ENCODE assay signal across 8 cellular contexts in the genomic region with DNA sequence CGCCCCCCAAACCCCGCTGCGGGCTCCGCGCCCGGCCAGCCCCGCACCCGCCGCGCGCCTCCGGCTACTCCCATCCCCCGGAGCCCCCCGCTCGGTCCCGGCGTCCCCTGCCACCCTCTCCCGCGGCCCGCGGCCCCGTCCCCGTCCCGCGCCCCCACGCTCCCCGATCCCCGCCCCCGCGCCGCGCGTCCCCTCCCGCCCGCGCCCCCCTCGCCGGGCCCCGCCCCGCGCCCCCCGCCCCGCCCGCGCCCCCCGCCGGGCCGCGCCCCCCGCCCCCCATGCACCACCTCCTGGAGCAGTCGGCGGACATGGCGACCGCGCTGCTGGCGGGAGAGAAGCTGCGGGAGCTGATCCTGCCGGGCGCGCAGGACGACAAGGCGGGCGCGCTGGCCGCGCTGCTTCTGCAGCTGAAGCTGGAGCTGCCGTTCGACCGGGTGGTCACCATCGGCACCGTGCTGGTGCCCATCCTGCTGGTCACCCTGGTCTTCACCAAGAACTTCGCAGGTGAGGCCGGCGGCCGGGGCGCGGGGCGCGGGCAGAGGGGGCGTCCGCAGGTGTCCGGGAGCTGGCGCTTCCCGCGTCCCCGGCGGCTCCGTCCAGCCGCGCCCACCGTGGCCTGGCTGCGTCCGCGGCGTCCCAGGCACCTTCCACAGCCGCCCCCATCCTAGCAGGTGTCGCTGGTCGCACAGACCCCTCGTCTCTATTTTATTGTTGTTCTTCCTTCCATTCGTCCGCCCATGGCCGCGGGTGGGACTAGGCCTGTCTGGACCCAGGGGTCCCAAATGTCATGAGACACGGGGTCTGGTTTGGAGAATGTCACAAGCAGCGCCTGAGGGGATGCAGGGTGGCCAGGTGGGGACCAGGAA. TPM values are rescaled to one million over a fixed set of nuclear protein-coding genes. Genes with fewer than 3 reads are reported as not detected.
A peak's percentile ranks its signal among the peaks of the same experiment; 100 is the strongest.
DNase-seq lines count a peak whose midpoint lies in the region; TF ChIP-seq lines count a peak whose summit lies in the region.

A gene with protein sequence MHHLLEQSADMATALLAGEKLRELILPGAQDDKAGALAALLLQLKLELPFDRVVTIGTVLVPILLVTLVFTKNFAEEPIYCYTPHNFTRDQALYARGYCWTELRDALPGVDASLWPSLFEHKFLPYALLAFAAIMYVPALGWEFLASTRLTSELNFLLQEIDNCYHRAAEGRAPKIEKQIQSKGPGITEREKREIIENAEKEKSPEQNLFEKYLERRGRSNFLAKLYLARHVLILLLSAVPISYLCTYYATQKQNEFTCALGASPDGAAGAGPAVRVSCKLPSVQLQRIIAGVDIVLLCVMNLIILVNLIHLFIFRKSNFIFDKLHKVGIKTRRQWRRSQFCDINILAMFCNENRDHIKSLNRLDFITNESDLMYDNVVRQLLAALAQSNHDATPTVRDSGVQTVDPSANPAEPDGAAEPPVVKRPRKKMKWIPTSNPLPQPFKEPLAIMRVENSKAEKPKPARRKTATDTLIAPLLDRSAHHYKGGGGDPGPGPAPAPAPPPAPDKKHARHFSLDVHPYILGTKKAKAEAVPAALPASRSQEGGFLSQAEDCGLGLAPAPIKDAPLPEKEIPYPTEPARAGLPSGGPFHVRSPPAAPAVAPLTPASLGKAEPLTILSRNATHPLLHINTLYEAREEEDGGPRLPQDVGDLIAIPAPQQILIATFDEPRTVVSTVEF (plus strand): TSS at position 279 of the 866 bp plus-strand sequence. CDS start 0 bp downstream, at position 279.

- H3K36me3 ChIP-seq in OCI-LY7 (ENCODE audit: insufficient read depth, low read length) (no peaks in the 10 kb centered on the region), esophagus squamous epithelium (no peaks in the 10 kb centered on the region), rectal smooth muscle tissue (ENCODE audit: control insufficient read depth, insufficient read depth, low read length) (no peaks in the 10 kb centered on the region)

- H3K4me3 ChIP-seq in OCI-LY7 (ENCODE audit: low read depth, low read length, poor library complexity, severe bottlenecking) (peak within 1 kb of the TSS; percentile 47), esophagus squamous epithelium (peak within 1 kb of the TSS; percentile 47 to 84 (median 57)), rectal smooth muscle tissue (ENCODE audit: low read length) (peak within 1 kb of the TSS; percentile 44)

- no TSS peak for BruUV-seq in OCI-LY7 (replicated peaks; lab: Mats Ljungman, UMichigan)

- no peaks in the 10 kb centered on the region for H3K79me2 ChIP-seq in OCI-LY7 (ENCODE audit: insufficient read depth, low read depth, low read length)

- H3K27me3 ChIP-seq in esophagus squamous epithelium (peaks cover 0 to 65% (median 2%) of the 10 kb centered on the region in 4 donors), rectal smooth muscle tissue (ENCODE audit: control insufficient read depth, insufficient read depth, low read length) (peaks cover 17% of the 10 kb centered on the region)

- no peaks in the 10 kb centered on the region for H3K9me2 ChIP-seq in OCI-LY7 (ENCODE audit: insufficient read depth, low read length)

- intact Hi-C loops in OCI-LY7 (cut with micrococcal nuclease; ENCODE audit: unreplicated experiment) (no loop called here), esophagus squamous epithelium (cut with DNase I) (no loop called here)

- H3K27ac ChIP-seq in OCI-LY7 (ENCODE audit: low read depth, low read length, poor library complexity, severe bottlenecking) (no peak within 1 kb of the TSS), esophagus squamous epithelium (peak within 1 kb of the TSS in 3 of 4 donors; percentile 30 to 54 (median 44)), rectal smooth muscle tissue (ENCODE audit: low read depth, low read length) (no peak within 1 kb of the TSS)

- DNase-seq in D341Med (ENCODE audit: low spot score) (peak; percentile 78), OCI-LY7 (ENCODE audit: low spot score) (no peak), esophagus squamous epithelium (lab: John Stamatoyannopoulos, UW) (no peak), superior temporal gyrus (ENCODE audit: extremely low spot score) (no peak), activated gamma-delta T cell (lab: John Stamatoyannopoulos, UW) (no peak), AG08395 (ENCODE audit: low spot score) (no peak), GM20000 (ENCODE audit: low spot score) (no peak)

- H2AFZ ChIP-seq in OCI-LY7 (ENCODE audit: low read length) = no peak within 1 kb of the TSS

- WGBS in esophagus squamous epithelium, 2 donors = 0 to 20% methylated on average over 2 to 18 of the region's 105 CpGs

- CTCF ChIA-PET in OCI-LY7 (lab: Charles Lee; ENCODE audit: unreplicated experiment) = no interaction called here

- no peak for TF ChIP-seq POLR2A in esophagus squamous epithelium (IDR thresholded peaks at IDR 0.05)

- no peaks in the 10 kb centered on the region for H4K20me1 ChIP-seq in OCI-LY7 (ENCODE audit: insufficient read depth, low read length)

- POLR2A ChIA-PET in OCI-LY7 (lab: Charles Lee) = no interaction called here

- H3K4me1 ChIP-seq in OCI-LY7 (ENCODE audit: insufficient read depth, low read length, poor library complexity, severe bottlenecking) (peaks cover 14% of the 10 kb centered on the region), esophagus squamous epithelium (peaks cover 3 to 28% (median 23%) of the 10 kb centered on the region in 3 donors), rectal smooth muscle tissue (ENCODE audit: control insufficient read depth, insufficient read depth, low read length) (no peaks in the 10 kb centered on the region)

- H3K9me3 ChIP-seq in OCI-LY7 (ENCODE audit: low read length) = no peaks in the 10 kb centered on the region
- H3K9me3 ChIP-seq in esophagus squamous epithelium = no peaks in the 10 kb centered on the region

- no peak for TF ChIP-seq CTCF in OCI-LY7 (conservative IDR thresholded peaks at IDR 0.05; ENCODE audit: low read length)
- TF ChIP-seq CTCF in esophagus squamous epithelium (IDR thresholded peaks at IDR 0.05) = no peak
- TF ChIP-seq CTCF in GM20000 (IDR thresholded peaks at IDR 0.05; ENCODE audit: extremely low read depth, missing control alignments) = no peak

- H3K9ac ChIP-seq in rectal smooth muscle tissue (ENCODE audit: low read length) = no peak within 1 kb of the TSS

- no peak within 1 kb of the TSS for H3K4me2 ChIP-seq in OCI-LY7 (ENCODE audit: low read length)

RNA-seq across cellular contexts. Expression of the gene that starts here (rescaled TPM):
- total RNA-seq in OCI-LY7 (2014; rRNA removed; shearing (Covaris generic)) = not detected in 2 replicates
- total RNA-seq in OCI-LY7 (2022) (not detected in 2 replicates), esophagus squamous epithelium (1 to 10 TPM; 1.6 to 4.5 (median 3.4) TPM)

Comparison
In these comparisons a context has a peak if more than half of its experiments do, and no peak if none do; other contexts are left out.
1. H3K27ac ChIP-seq: peak in esophagus squamous epithelium (3 of 4); none in OCI-LY7 (single experiment) and rectal smooth muscle tissue (single experiment).
2. Peak in every context shown above with its lines, with median percentiles within 50 percentile points of each other: H3K4me3 ChIP-seq.